ENCODE assay signal across 16 cellular contexts in genomic region chr11:86537541-86538222, GRCh38.
DNase-seq lines count a peak whose midpoint lies in the region; ATAC-seq, FAIRE-seq and TF ChIP-seq lines count a peak whose summit lies in the region.
"Had no signal": no experiment of that assay in that cellular context is flagged by ENCODE, and none has a peak within 500 bp of the region (broad histone marks: within the 10 kb centered on the region; RNA-seq: fewer than 3 reads in every experiment).

No MANE protein-coding gene starts in this region.

- ATAC-seq in HCT116 = peak; percentile 74
- no peak for ATAC-seq in foreskin keratinocyte
- ATAC-seq in HG03520 (IDR thresholded peaks at IDR 0.05; ENCODE audit: unreplicated experiment) = no peak
- no peak for ATAC-seq in HG03460 (IDR thresholded peaks at IDR 0.05; ENCODE audit: unreplicated experiment)
- ATAC-seq: esophagus mucosa had no signal

- BruUV-seq in HCT116 (replicated peaks; lab: Mats Ljungman, UMichigan) = no TSS peak
- no TSS peak for BruUV-seq in Caco-2 (replicated peaks; lab: Mats Ljungman, UMichigan)

- H3K36me3 ChIP-seq in HCT116 (ENCODE audit: control insufficient read depth in 1 of 2, insufficient read depth in 2 of 2, low read length in 2 of 2) (no peaks in the 10 kb centered on the region), SK-N-MC (ENCODE audit: insufficient read depth, low read length) (no peaks in the 10 kb centered on the region), Caco-2 (ENCODE audit: control insufficient read depth, insufficient read depth, low read length) (no peaks in the 10 kb centered on the region)
- H3K36me3 ChIP-seq: MG63 had no signal

- RAD21 ChIA-PET in HCT116 (lab: Charles Lee; ENCODE audit: low non-redundant PET in 1 of 2, low total read pairs in 2 of 2, uncharacterized antibody in 2 of 2, unreplicated experiment in 2 of 2) = no interaction called here

- no peaks in the 10 kb centered on the region for H3K27me3 ChIP-seq in HCT116 (ENCODE audit: insufficient read depth, low read length)
- H3K27me3 ChIP-seq in foreskin keratinocyte = no peaks in the 10 kb centered on the region
- no peaks in the 10 kb centered on the region for H3K27me3 ChIP-seq in Caco-2 (replicated peaks; ENCODE audit: control insufficient read depth, insufficient read depth, low read length)
- H3K27me3 ChIP-seq: MG63 had no signal

- CTCF ChIA-PET in HCT116 (lab: Charles Lee) (interaction anchor here (1.2 kb wide), 1 partner anchor 71 kb away, joined by 3 read pairs; no protein-coding TSS in a partner anchor), Caco-2 (lab: Charles Lee) (interaction anchor here (0.7 to 1.2 kb wide), 3 partner anchors 34 to 70 kb away, joined by 3 to 4 read pairs (median 3); no protein-coding TSS in a partner anchor)

- H3K27me3 Mint-ChIP-seq in Caco-2 (ENCODE audit: insufficient read depth, unreplicated experiment) = no peaks in the 10 kb centered on the region
- H3K27me3 Mint-ChIP-seq: B cell; central memory CD8-positive, alpha-beta T cell had no signal

- H3K4me1 Mint-ChIP-seq in Caco-2 (ENCODE audit: low read depth, unreplicated experiment) = peaks cover 10% of the 10 kb centered on the region
- H3K4me1 Mint-ChIP-seq: B cell had no signal

- intact Hi-C loops in HCT116 (cut with micrococcal nuclease) (no loop called here), Caco-2 (cut with micrococcal nuclease; ENCODE audit: unreplicated experiment) (no loop called here)

- TF ChIP-seq CTCF in 22Rv1 (IDR thresholded peaks at IDR 0.05) = 0 out of 2 replicates have a peak, but pooled peaks have one; percentile 5
- TF ChIP-seq CTCF in HCT116 (IDR thresholded peaks at IDR 0.05 in 2 of 3, conservative IDR thresholded peaks at IDR 0.05 in 1 of 3; ENCODE audit: borderline replicate concordance in 1 of 3, insufficient read depth in 1 of 3, low read depth in 2 of 3, low read length in 2 of 3) = no peak
- peak; percentile 33 for TF ChIP-seq CTCF in foreskin keratinocyte (conservative IDR thresholded peaks at IDR 0.05)
- no peak for TF ChIP-seq CTCF in Caco-2 (IDR thresholded peaks at IDR 0.05; ENCODE audit: insufficient read depth in 1 of 2, low read depth in 1 of 2, low read length in 1 of 2, severe bottlenecking in 1 of 2, unreplicated experiment in 1 of 2)

- no peak overlapping the region for H3K27ac Mint-ChIP-seq in Caco-2 (ENCODE audit: unreplicated experiment)
- H3K27ac Mint-ChIP-seq: B cell had no signal

- H3K9me2 ChIP-seq in HCT116 (ENCODE audit: insufficient read depth) = no peaks in the 10 kb centered on the region

- TF ChIP-seq POLR2A in HCT116 (IDR thresholded peaks at IDR 0.05; ENCODE audit: borderline replicate concordance, extremely low read depth, insufficient read depth, insufficient read length) (no peak), H54 (IDR thresholded peaks at IDR 0.05; ENCODE audit: low read depth, low read length) (no peak)

- H3K9me3 ChIP-seq in HCT116 (ENCODE audit: control insufficient read depth in 1 of 2, insufficient read depth in 1 of 2, low read depth in 1 of 2, low read length in 2 of 2) = no peaks in the 10 kb centered on the region
- H3K9me3 ChIP-seq in SK-N-MC (ENCODE audit: low read depth, low read length) = no peaks in the 10 kb centered on the region
- H3K9me3 ChIP-seq in Caco-2 = peaks cover 7% of the 10 kb centered on the region; the same call in 1 of the 2 replicates
- H3K9me3 ChIP-seq: MG63 had no signal

- peaks cover 9% of the 10 kb centered on the region for H3K9me3 Mint-ChIP-seq in Caco-2 (ENCODE audit: unreplicated experiment)

- H3K4me1 ChIP-seq in HCT116 (ENCODE audit: control insufficient read depth in 1 of 2, insufficient read depth in 2 of 2, low read length in 2 of 2) (no peaks in the 10 kb centered on the region), foreskin keratinocyte (no peaks in the 10 kb centered on the region), Caco-2 (no peaks in the 10 kb centered on the region; the same call in 1 of the 2 replicates)

- H4K20me1 ChIP-seq in HCT116 (ENCODE audit: insufficient read depth) = no peaks in the 10 kb centered on the region

- DNase-seq in HCT116 (ENCODE audit: low read depth, low spot score) (peak; percentile 7), SK-N-MC (ENCODE audit: low read depth, low spot score) (peak; percentile 52), foreskin keratinocyte (no peak), Caco-2 (no peak), H54 (ENCODE audit: insufficient read length, low spot score) (no peak)
- DNase-seq: GM23248; MG63; NCI-H2227 treated with DMSO at 0.1 percent for 48 hours; stimulated activated CD4-positive, alpha-beta T cell treated with anti-CD3 and anti-CD28 coated beads, Interleukin-1b, Interleukin-23, amount 100 ng/mL, for 48 hours had no signal

- no peak overlapping the region for H3K9ac ChIP-seq in HCT116 (ENCODE audit: low read length)
- no peak overlapping the region for H3K9ac ChIP-seq in SK-N-MC (ENCODE audit: insufficient read length)
- H3K9ac ChIP-seq: GM23248 had no signal

- H3K4me3 ChIP-seq in HCT116 (replicated peaks in 1 of 2; ENCODE audit: low read depth in 1 of 2, low read length in 2 of 2) = no peak overlapping the region
- no peak overlapping the region for H3K4me3 ChIP-seq in SK-N-MC
- no peak overlapping the region for H3K4me3 ChIP-seq in Caco-2 (ENCODE audit: low read depth, low read length)
- H3K4me3 ChIP-seq: GM23248, MG63 had no signal

- H3K36me3 Mint-ChIP-seq in Caco-2 (ENCODE audit: insufficient read depth, unreplicated experiment) = no peaks in the 10 kb centered on the region

- no peak overlapping the region for H2AFZ ChIP-seq in HCT116 (ENCODE audit: low read depth, low read length, poor library complexity, severe bottlenecking)
- H2AFZ ChIP-seq: GM23248 had no signal

- no peaks in the 10 kb centered on the region for H3K79me2 ChIP-seq in HCT116 (ENCODE audit: insufficient read depth, low read length)

- POLR2A ChIA-PET in HCT116 (lab: Charles Lee) = no interaction called here
- POLR2A ChIA-PET in Caco-2 (lab: Charles Lee) = no interaction called here

- no peak overlapping the region for H3K4me3 Mint-ChIP-seq in Caco-2 (ENCODE audit: unreplicated experiment)
- H3K4me3 Mint-ChIP-seq: B cell; central memory CD8-positive, alpha-beta T cell had no signal

- no peak for FAIRE-seq in H54 (lab: Jason Lieb, UNC)

- H3K4me2 ChIP-seq in HCT116 (ENCODE audit: low read length) = no peak overlapping the region

- H3K27ac ChIP-seq in 22Rv1 = no peak overlapping the region
- H3K27ac ChIP-seq in HCT116 (ENCODE audit: low read depth, low read length) = no peak overlapping the region
- no peak overlapping the region for H3K27ac ChIP-seq in SK-N-MC
- H3K27ac ChIP-seq in foreskin keratinocyte = no peak overlapping the region
- H3K27ac ChIP-seq: GM23248, HL-60 had no signal

- TF ChIP-seq RAD21 in HCT116 (IDR thresholded peaks at IDR 0.05; ENCODE audit: low read depth) = peak; percentile 50

TF ChIP-seq in HCT116, 20 proteins besides CTCF, POLR2A, EP300 and RAD21:
- TF ChIP-seq POLR2AphosphoS5 (IDR thresholded peaks at IDR 0.05; ENCODE audit: low read depth, low read length) (no peak), ZFX (IDR thresholded peaks at IDR 0.05) (no peak), ZBTB33 (IDR thresholded peaks at IDR 0.05; ENCODE audit: extremely low read depth, insufficient replicate concordance, low read length) (no peak), ZNF274 (IDR thresholded peaks at IDR 0.05; ENCODE audit: low read depth, low read length) (no peak), CEBPB (IDR thresholded peaks at IDR 0.05; ENCODE audit: low read depth) (no peak), EZH2phosphoT487 (IDR thresholded peaks at IDR 0.05; ENCODE audit: borderline replicate concordance) (no peak), SRF (IDR thresholded peaks at IDR 0.05; ENCODE audit: low read depth) (no peak), EGR1 (IDR thresholded peaks at IDR 0.05; ENCODE audit: low read depth) (no peak)

Comparison
In these comparisons a context has a peak if more than half of its experiments do, and no peak if none do; other contexts are left out.
1. CTCF ChIP-seq: peak in 22Rv1 (single experiment) and foreskin keratinocyte (single experiment); none in HCT116 (0 of 3) and Caco-2 (0 of 2).
2. DNase-seq: peak in HCT116 (single experiment) and SK-N-MC (single experiment); none in foreskin keratinocyte (0 of 2), Caco-2 (0 of 2) and H54 (single experiment).